ENCODE assay signal across 10 cellular contexts in genomic region chr1:165424454-165425283, GRCh38. TPM values are rescaled to one million over a fixed set of nuclear protein-coding genes. Genes with fewer than 3 reads are reported as not detected.
DNase-seq lines count a peak whose midpoint lies in the region; ATAC-seq, FAIRE-seq and TF ChIP-seq lines count a peak whose summit lies in the region.
"Had no signal": no experiment of that assay in that cellular context is flagged by ENCODE, and none has a peak within 500 bp of the region (broad histone marks: within the 10 kb centered on the region; RNA-seq: fewer than 3 reads in every experiment).

No MANE protein-coding gene starts in this region.

- H3K4me1 Mint-ChIP-seq in neural crest cell = peaks cover 31% of the 10 kb centered on the region

- no peaks in the 10 kb centered on the region for H3K27me3 Mint-ChIP-seq in neural crest cell (ENCODE audit: low read depth)

- H3K36me3 Mint-ChIP-seq in neural crest cell (ENCODE audit: low read depth) = no peaks in the 10 kb centered on the region

- H3K9me3 Mint-ChIP-seq in neural crest cell = no peaks in the 10 kb centered on the region

- no peak overlapping the region for H3K4me3 ChIP-seq in bronchial epithelial cell (ENCODE audit: low read depth, low read length)

- TF ChIP-seq CTCF in bronchial epithelial cell (IDR thresholded peaks at IDR 0.05; ENCODE audit: insufficient read depth, low read length, severe bottlenecking) = no peak
- no peak for TF ChIP-seq CTCF in neural crest cell (conservative IDR thresholded peaks at IDR 0.05)

- no peaks in the 10 kb centered on the region for H3K36me3 ChIP-seq in bronchial epithelial cell (ENCODE audit: control insufficient read depth, insufficient read depth, low read length)

- peak; percentile 36 for FAIRE-seq in bronchial epithelial cell (lab: Jason Lieb, UNC)
- FAIRE-seq: keratinocyte had no signal

- no peak overlapping the region for H3K4me3 Mint-ChIP-seq in neural crest cell

- DNase-seq in bronchial epithelial cell (ENCODE audit: low read depth) (no peak), neural crest cell (ENCODE audit: low read depth, low spot score) (no peak), NCI-H69 (lab: John Stamatoyannopoulos, UW) (no peak), DMS79 (lab: John Stamatoyannopoulos, UW) (no peak), HCEC 1CT (no peak), cerebellum (ENCODE audit: low spot score) (no peak)
- DNase-seq: NCI-H1436 treated with DMSO at 0.1 percent for 48 hours had no signal

- no peaks in the 10 kb centered on the region for H3K27me3 ChIP-seq in bronchial epithelial cell (ENCODE audit: control insufficient read depth, insufficient read depth, low read length)

- peak overlapping the region; percentile 73 for H3K27ac Mint-ChIP-seq in neural crest cell (ENCODE audit: unreplicated experiment)

- ATAC-seq in GM18502 (IDR thresholded peaks at IDR 0.05; ENCODE audit: poor library complexity, unreplicated experiment) (peak; percentile 79), HG03342 (IDR thresholded peaks at IDR 0.05; ENCODE audit: unreplicated experiment) (peak; percentile 57)

RNA-seq across cellular contexts. Expression of gene RXRG, which starts 20.3 kb away (rescaled TPM):
- total RNA-seq in bronchial epithelial cell (not detected in 2 replicates), neural crest cell (6.7 and 6.8 TPM in 2 replicates), cerebellum (0.36 TPM)
